Comparison of ENCODE assay signal across 17 cellular contexts in the genomic region with DNA sequence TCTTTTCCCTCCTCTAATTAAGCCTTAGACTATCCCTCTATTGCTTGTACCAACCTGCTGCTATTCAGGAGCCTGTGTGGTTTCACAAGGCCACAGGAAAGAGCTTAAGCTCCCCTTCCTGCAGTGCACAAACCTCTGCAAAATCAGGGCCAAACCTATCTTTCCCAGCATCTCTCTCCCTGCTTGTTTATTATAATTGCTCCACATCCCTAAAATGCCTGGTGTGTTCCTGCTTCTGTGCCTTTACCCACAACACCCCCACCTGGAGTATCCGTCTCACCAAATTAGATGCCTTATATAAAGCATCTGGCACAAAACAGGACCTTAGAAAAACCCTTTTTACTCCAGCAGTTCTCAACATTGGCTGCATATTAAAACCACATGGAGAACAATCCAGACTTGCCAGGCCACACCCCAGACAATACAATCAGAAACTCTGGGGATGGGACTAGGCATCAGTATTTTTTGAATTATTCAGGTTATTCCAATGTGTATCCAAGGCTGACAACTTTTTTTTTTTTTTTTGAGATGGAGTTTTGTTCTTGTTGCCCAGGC. TPM values are rescaled to one million over a fixed set of nuclear protein-coding genes. Genes with fewer than 3 reads are reported as not detected.
"Had no signal": no experiment of that assay in that cellular context is flagged by ENCODE, and none has a peak within 500 bp of the region (broad histone marks: within the 10 kb centered on the region; RNA-seq: fewer than 3 reads in every experiment).

No MANE protein-coding gene starts in this region.

- DNase-seq: activated CD4-positive, alpha-beta T cell treated with anti-CD3 and anti-CD28 coated beads for 1 hour; activated gamma-delta T cell; activated naive CD8-positive, alpha-beta T cell treated with anti-CD3 and anti-CD28 coated beads, Interleukin-2, amount 50 U/mL, for 24 hours; activated T-cell treated with anti-CD3 and anti-CD28 coated beads, Interleukin-2, amount 50 U/mL, for 24 hours; caudate nucleus; colonic mucosa; left ventricle myocardium superior; pancreas; stimulated activated CD4-positive, alpha-beta T cell treated with anti-CD3 and anti-CD28 coated beads, Interleukin-4, amount 100 ng/mL, for 1 hour; stimulated activated CD8-positive, alpha-beta memory T cell treated with anti-CD3 and anti-CD28 coated beads, Interleukin-4, amount 100 ng/mL, for 48 hours; stimulated activated naive CD8-positive, alpha-beta T cell treated with anti-CD3 and anti-CD28 coated beads, Interleukin-15, Interleukin-2, amounts not matched to agents 100 U/mL and 50 U/mL, for 24 hours; upper lobe of left lung had no signal

- H2AFZ ChIP-seq: hepatocyte had no signal

- H3K36me3 ChIP-seq: colonic mucosa, pancreas had no signal

- H3K4me3 Mint-ChIP-seq: activated naive CD8-positive, alpha-beta T cell treated with anti-CD3 and anti-CD28 coated beads, Interleukin-2, amount 50 U/mL, for 24 hours; activated T-cell treated with anti-CD3 and anti-CD28 coated beads, Interleukin-2, amount 50 U/mL, for 24 hours had no signal

- H3K9me3 Mint-ChIP-seq: activated naive CD8-positive, alpha-beta T cell treated with anti-CD3 and anti-CD28 coated beads, Interleukin-2, amount 50 U/mL, for 24 hours; activated T-cell treated with anti-CD3 and anti-CD28 coated beads, Interleukin-2, amount 50 U/mL, for 24 hours had no signal

- H3K4me1 ChIP-seq: colonic mucosa, pancreas, upper lobe of left lung had no signal

- H3K9me3 ChIP-seq: colonic mucosa, pancreas, upper lobe of left lung had no signal

- H3K79me2 ChIP-seq: hepatocyte had no signal

- H3K4me3 ChIP-seq: colonic mucosa, hepatocyte, pancreas, upper lobe of left lung had no signal

- H3K27ac ChIP-seq: colonic mucosa, hepatocyte, pancreas, upper lobe of left lung had no signal

- ATAC-seq: activated naive CD8-positive, alpha-beta T cell treated with anti-CD3 and anti-CD28 coated beads, Interleukin-2, amount 50 U/mL, for 24 hours; left ventricle myocardium superior; pancreas; stimulated activated naive CD8-positive, alpha-beta T cell treated with anti-CD3 and anti-CD28 coated beads, Interleukin-15, Interleukin-2, amounts not matched to agents 100 U/mL and 50 U/mL, for 24 hours had no signal

- H3K27me3 Mint-ChIP-seq: activated naive CD8-positive, alpha-beta T cell treated with anti-CD3 and anti-CD28 coated beads, Interleukin-2, amount 50 U/mL, for 24 hours; activated T-cell treated with anti-CD3 and anti-CD28 coated beads, Interleukin-2, amount 50 U/mL, for 24 hours had no signal

- FAIRE-seq: pancreas had no signal

- H3K27me3 ChIP-seq: colonic mucosa, hepatocyte, pancreas, upper lobe of left lung had no signal

- H3K27ac Mint-ChIP-seq: activated naive CD8-positive, alpha-beta T cell treated with anti-CD3 and anti-CD28 coated beads, Interleukin-2, amount 50 U/mL, for 24 hours; activated T-cell treated with anti-CD3 and anti-CD28 coated beads, Interleukin-2, amount 50 U/mL, for 24 hours had no signal

- H3K4me2 ChIP-seq: hepatocyte had no signal

RNA-seq across cellular contexts. Expression of gene WNT8B, which starts 40.2 kb away (rescaled TPM):
- total RNA-seq: colonic mucosa, hepatocyte, kidney epithelial cell, left ventricle myocardium superior, mesenteric fat pad, renal cortical epithelial cell, temporal lobe had no signal
- polyA plus RNA-seq: hepatocyte had no signal
